In genomic region chr4:157195374-157195773, GRCh38 we compare ENCODE assay signal across 27 cellular contexts. TPM values are rescaled to one million over a fixed set of nuclear protein-coding genes. Genes with fewer than 3 reads are reported as not detected.
"Had no signal": no experiment of that assay in that cellular context is flagged by ENCODE, and none has a peak within 500 bp of the region (broad histone marks: within the 10 kb centered on the region; RNA-seq: fewer than 3 reads in every experiment).

No MANE protein-coding gene starts in this region.

- H3K9me3 Mint-ChIP-seq: dendritic cell treated with granulocyte-macrophage colony-stimulating factor and Interleukin-4, amounts not matched to agents 40 ng/mL and 50 ng/mL, for 4 days; endodermal cell had no signal

- H3K27me3 ChIP-seq: colonic mucosa, dorsolateral prefrontal cortex, esophagus muscularis mucosa, esophagus squamous epithelium, foreskin keratinocyte, gastrocnemius medialis, gastroesophageal sphincter, heart left ventricle, heart right ventricle had no signal

- H3K4me3 ChIP-seq: colonic mucosa, coronary artery, dorsolateral prefrontal cortex, esophagus muscularis mucosa, esophagus squamous epithelium, gastrocnemius medialis, gastroesophageal sphincter, heart left ventricle, heart right ventricle had no signal

- H3K27me3 Mint-ChIP-seq: effector memory CD8-positive, alpha-beta T cell had no signal

- H3K4me1 ChIP-seq: colonic mucosa, esophagus muscularis mucosa, esophagus squamous epithelium, foreskin keratinocyte, gastrocnemius medialis, gastroesophageal sphincter, heart left ventricle, heart right ventricle had no signal

- H3K36me3 ChIP-seq: colonic mucosa, esophagus muscularis mucosa, esophagus squamous epithelium, gastrocnemius medialis, gastroesophageal sphincter, heart left ventricle, heart right ventricle had no signal

- ATAC-seq: effector memory CD8-positive, alpha-beta T cell; esophagus mucosa; foreskin keratinocyte; gastrocnemius medialis; gastroesophageal sphincter; heart left ventricle; heart right ventricle had no signal

- H3K27ac ChIP-seq: colonic mucosa, coronary artery, dorsolateral prefrontal cortex, epithelial cell of prostate, esophagus muscularis mucosa, esophagus squamous epithelium, foreskin keratinocyte, gastrocnemius medialis, gastroesophageal sphincter, heart left ventricle, heart right ventricle had no signal

- DNase-seq: colonic mucosa; cortex of kidney; dermis blood vessel endothelial cell; dorsolateral prefrontal cortex; effector CD4-positive, alpha-beta T cell; effector CD8-positive, alpha-beta T cell; effector memory CD4-positive, alpha-beta T cell; effector memory CD8-positive, alpha-beta T cell; erythroblast; esophagus squamous epithelium; foreskin fibroblast; foreskin keratinocyte; foreskin melanocyte; gastrocnemius medialis; glutamatergic neuron; head of caudate nucleus; heart left ventricle; heart right ventricle had no signal

- H3K9me3 ChIP-seq: colonic mucosa, esophagus squamous epithelium, gastrocnemius medialis, gastroesophageal sphincter, heart left ventricle had no signal

- H3K4me3 Mint-ChIP-seq: dendritic cell treated with granulocyte-macrophage colony-stimulating factor and Interleukin-4, amounts not matched to agents 40 ng/mL and 50 ng/mL, for 4 days; effector memory CD8-positive, alpha-beta T cell; endodermal cell had no signal

- H3K27ac Mint-ChIP-seq: dendritic cell treated with granulocyte-macrophage colony-stimulating factor and Interleukin-4, amounts not matched to agents 40 ng/mL and 50 ng/mL, for 4 days; effector memory CD8-positive, alpha-beta T cell; endodermal cell had no signal

RNA-seq across cellular contexts. Expression of gene GRIA2, which starts 25.2 kb away (rescaled TPM):
- polyA plus RNA-seq: endothelial cell of umbilical vein, fibroblast of lung, foreskin keratinocyte, heart left ventricle, heart right ventricle had no signal
